In genomic region chr16:1343428-1344242, GRCh38 we compare ENCODE assay signal across 9 cellular contexts. TPM values are rescaled to one million over a fixed set of nuclear protein-coding genes. Genes with fewer than 3 reads are reported as not detected.
A peak's percentile ranks its signal among the peaks of the same experiment; 100 is the strongest.
DNase-seq lines count a peak whose midpoint lies in the region; ATAC-seq and TF ChIP-seq lines count a peak whose summit lies in the region.
"Had no signal": no experiment of that assay in that cellular context is flagged by ENCODE, and none has a peak within 500 bp of the region (broad histone marks: within the 10 kb centered on the region; RNA-seq: fewer than 3 reads in every experiment).

No MANE protein-coding gene starts in this region.

- no peak for TF ChIP-seq CTCF in suprapubic skin (IDR thresholded peaks at IDR 0.05)

- peaks cover 6% of the 10 kb centered on the region for H3K36me3 ChIP-seq in suprapubic skin

- ATAC-seq in SK-N-SH treated with all-trans-retinoic acid at 6 μM for 48 hours (peak; percentile 14), HG03520 (IDR thresholded peaks at IDR 0.05; ENCODE audit: unreplicated experiment) (no peak)

- H3K36me3 Mint-ChIP-seq in activated T-cell treated with anti-CD3 and anti-CD28 coated beads, Interleukin-2, amount 50 U/mL, for 24 hours (ENCODE audit: low read depth) = peaks cover 8% of the 10 kb centered on the region
- H3K36me3 Mint-ChIP-seq in immature natural killer cell = no peaks in the 10 kb centered on the region

- peaks cover 7% of the 10 kb centered on the region for H3K27me3 ChIP-seq in suprapubic skin

- WGBS in suprapubic skin = 59% methylated on average over 37 of the region's 44 CpGs

- H3K9me3 ChIP-seq in suprapubic skin = no peaks in the 10 kb centered on the region

- H3K4me3 ChIP-seq in suprapubic skin = peak overlapping the region; percentile 31

- H3K27ac ChIP-seq in suprapubic skin = no peak overlapping the region

- no peaks in the 10 kb centered on the region for H3K9me3 Mint-ChIP-seq in activated T-cell treated with anti-CD3 and anti-CD28 coated beads, Interleukin-2, amount 50 U/mL, for 24 hours
- H3K9me3 Mint-ChIP-seq in immature natural killer cell = no peaks in the 10 kb centered on the region

- TF ChIP-seq EP300 in suprapubic skin (IDR thresholded peaks at IDR 0.05) = no peak

- no peak for TF ChIP-seq POLR2A in suprapubic skin (IDR thresholded peaks at IDR 0.05)

- no peaks in the 10 kb centered on the region for H3K27me3 Mint-ChIP-seq in activated T-cell treated with anti-CD3 and anti-CD28 coated beads, Interleukin-2, amount 50 U/mL, for 24 hours
- H3K27me3 Mint-ChIP-seq in immature natural killer cell (ENCODE audit: low read depth in 3 of 3) = peaks cover 0 to 3% (median 2%) of the 10 kb centered on the region in 3 donors

- peak overlapping the region; percentile 71 for H3K27ac Mint-ChIP-seq in activated T-cell treated with anti-CD3 and anti-CD28 coated beads, Interleukin-2, amount 50 U/mL, for 24 hours
- peak overlapping the region in 3 of 6 donors; percentile 18 to 67 (median 46) for H3K27ac Mint-ChIP-seq in immature natural killer cell

- H3K4me1 ChIP-seq in suprapubic skin = peaks cover 40% of the 10 kb centered on the region

- DNase-seq in activated T-cell treated with anti-CD3 and anti-CD28 coated beads, Interleukin-2, amount 50 U/mL, for 24 hours = no peak
- no peak for DNase-seq in activated T-cell treated with anti-CD3 and anti-CD28 coated beads, Interleukin-2, amount 50 U/mL, for 48 hours
- no peak for DNase-seq in immature natural killer cell
- no peak for DNase-seq in suprapubic skin (ENCODE audit: low spot score in 2 of 2)
- no peak for DNase-seq in NCI-H1694 treated with DMSO at 0.1 percent for 48 hours (lab: John Stamatoyannopoulos, UW)
- no peak for DNase-seq in NCI-H1436 treated with DMSO at 0.1 percent for 48 hours (lab: John Stamatoyannopoulos, UW)

- peak overlapping the region; percentile 29 for H3K4me3 Mint-ChIP-seq in activated T-cell treated with anti-CD3 and anti-CD28 coated beads, Interleukin-2, amount 50 U/mL, for 24 hours
- peak overlapping the region; percentile 65 to 79 (median 76) for H3K4me3 Mint-ChIP-seq in immature natural killer cell

- H3K4me1 Mint-ChIP-seq in activated T-cell treated with anti-CD3 and anti-CD28 coated beads, Interleukin-2, amount 50 U/mL, for 24 hours (ENCODE audit: low read depth) = peaks cover 17% of the 10 kb centered on the region
- H3K4me1 Mint-ChIP-seq in immature natural killer cell = peaks cover 12 to 18% of the 10 kb centered on the region in 2 donors

TF ChIP-seq in SK-N-SH treated with all-trans-retinoic acid at 6 μM for 48 hours, 23 proteins besides CTCF, POLR2A, EP300 and RAD21 (continues in another document):
- no peak for TF ChIP-seq ESRRG (CRISPR knock-in tag; IDR thresholded peaks at IDR 0.05)
- TF ChIP-seq TCF4 (CRISPR knock-in tag; IDR thresholded peaks at IDR 0.05; ENCODE audit: borderline replicate concordance) = no peak
- TF ChIP-seq TOX (CRISPR knock-in tag; IDR thresholded peaks at IDR 0.05; ENCODE audit: borderline replicate concordance) = no peak
- no peak for TF ChIP-seq POU6F1 (CRISPR knock-in tag; IDR thresholded peaks at IDR 0.05; ENCODE audit: borderline replicate concordance, low read depth)
- no peak for TF ChIP-seq ZC3H10 (CRISPR knock-in tag; IDR thresholded peaks at IDR 0.05)
- no peak for TF ChIP-seq CREB5 (CRISPR knock-in tag; IDR thresholded peaks at IDR 0.05; ENCODE audit: low read depth)
- no peak for TF ChIP-seq SNAI2 (CRISPR knock-in tag; IDR thresholded peaks at IDR 0.05)
- TF ChIP-seq ZNF8 (CRISPR knock-in tag; IDR thresholded peaks at IDR 0.05) = no peak
- TF ChIP-seq GLIS3 (CRISPR knock-in tag; IDR thresholded peaks at IDR 0.05) = no peak
- no peak for TF ChIP-seq RARB (CRISPR knock-in tag; IDR thresholded peaks at IDR 0.05)
- TF ChIP-seq ZFP30 (CRISPR knock-in tag; IDR thresholded peaks at IDR 0.05) = no peak
- no peak for TF ChIP-seq ZNF70 (CRISPR knock-in tag; IDR thresholded peaks at IDR 0.05)
- TF ChIP-seq, protein P1, sequence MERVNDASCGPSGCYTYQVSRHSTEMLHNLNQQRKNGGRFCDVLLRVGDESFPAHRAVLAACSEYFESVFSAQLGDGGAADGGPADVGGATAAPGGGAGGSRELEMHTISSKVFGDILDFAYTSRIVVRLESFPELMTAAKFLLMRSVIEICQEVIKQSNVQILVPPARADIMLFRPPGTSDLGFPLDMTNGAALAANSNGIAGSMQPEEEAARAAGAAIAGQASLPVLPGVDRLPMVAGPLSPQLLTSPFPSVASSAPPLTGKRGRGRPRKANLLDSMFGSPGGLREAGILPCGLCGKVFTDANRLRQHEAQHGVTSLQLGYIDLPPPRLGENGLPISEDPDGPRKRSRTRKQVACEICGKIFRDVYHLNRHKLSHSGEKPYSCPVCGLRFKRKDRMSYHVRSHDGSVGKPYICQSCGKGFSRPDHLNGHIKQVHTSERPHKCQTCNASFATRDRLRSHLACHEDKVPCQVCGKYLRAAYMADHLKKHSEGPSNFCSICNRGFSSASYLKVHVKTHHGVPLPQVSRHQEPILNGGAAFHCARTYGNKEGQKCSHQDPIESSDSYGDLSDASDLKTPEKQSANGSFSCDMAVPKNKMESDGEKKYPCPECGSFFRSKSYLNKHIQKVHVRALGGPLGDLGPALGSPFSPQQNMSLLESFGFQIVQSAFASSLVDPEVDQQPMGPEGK (CRISPR knock-in tag; IDR thresholded peaks at IDR 0.05; ENCODE audit: borderline replicate concordance) = no peak
- TF ChIP-seq, protein P2, sequence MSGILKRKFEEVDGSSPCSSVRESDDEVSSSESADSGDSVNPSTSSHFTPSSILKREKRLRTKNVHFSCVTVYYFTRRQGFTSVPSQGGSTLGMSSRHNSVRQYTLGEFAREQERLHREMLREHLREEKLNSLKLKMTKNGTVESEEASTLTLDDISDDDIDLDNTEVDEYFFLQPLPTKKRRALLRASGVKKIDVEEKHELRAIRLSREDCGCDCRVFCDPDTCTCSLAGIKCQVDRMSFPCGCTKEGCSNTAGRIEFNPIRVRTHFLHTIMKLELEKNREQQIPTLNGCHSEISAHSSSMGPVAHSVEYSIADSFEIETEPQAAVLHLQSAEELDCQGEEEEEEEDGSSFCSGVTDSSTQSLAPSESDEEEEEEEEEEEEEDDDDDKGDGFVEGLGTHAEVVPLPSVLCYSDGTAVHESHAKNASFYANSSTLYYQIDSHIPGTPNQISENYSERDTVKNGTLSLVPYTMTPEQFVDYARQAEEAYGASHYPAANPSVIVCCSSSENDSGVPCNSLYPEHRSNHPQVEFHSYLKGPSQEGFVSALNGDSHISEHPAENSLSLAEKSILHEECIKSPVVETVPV (CRISPR knock-in tag; IDR thresholded peaks at IDR 0.05) = no peak
- TF ChIP-seq TSHZ2 (CRISPR knock-in tag; IDR thresholded peaks at IDR 0.05) = no peak
- TF ChIP-seq CSDC2 (CRISPR knock-in tag; IDR thresholded peaks at IDR 0.05) = no peak

RNA-seq across cellular contexts. Expression of gene TSR3, which starts 8.0 kb away (rescaled TPM):
- polyA plus RNA-seq in immature natural killer cell = 100 to 1,000 TPM; 104 to 143 (median 114) TPM
- 10 to 100 TPM; 48.5 to 70.2 (median 62.1) TPM for total RNA-seq in suprapubic skin

RNA-seq across cellular contexts. Expression of gene GNPTG, which starts 8.1 kb away (rescaled TPM):
- 10 to 100 TPM; 44.3 to 76.5 (median 64.1) TPM for polyA plus RNA-seq in immature natural killer cell
- total RNA-seq in suprapubic skin = 10 to 100 TPM; 53.7 to 84.0 (median 69.5) TPM

RNA-seq across cellular contexts. Expression of gene BAIAP3, which starts 10.2 kb away (rescaled TPM):
- polyA plus RNA-seq in immature natural killer cell = 1 to 10 TPM in 2 of 3 donors, not detected in 1; 1.9 to 4.0 TPM
- 1 to 10 TPM in 3 of 4 donors, under 1 TPM in 1; 0.87 to 6.2 (median 2.5) TPM for total RNA-seq in suprapubic skin
- polyA plus RNA-seq: CD14-positive monocyte had no signal

RNA-seq across cellular contexts. Expression of gene UBE2I, which starts 34.2 kb away (rescaled TPM):
- polyA plus RNA-seq in immature natural killer cell = 100 to 1,000 TPM in 2 of 3 donors, 10 to 100 TPM in 1; 94.1 to 119 (median 101) TPM
- 100 to 1,000 TPM in 3 of 4 donors, 10 to 100 TPM in 1; 72.0 to 165 (median 107) TPM for total RNA-seq in suprapubic skin
